In genomic region chr14:93017898-93018297, GRCh38 we compare ENCODE assay signal across 1 cellular context.
TF ChIP-seq lines count a peak whose summit lies in the region.

No MANE protein-coding gene starts in this region.

TF ChIP-seq in H1, 55 proteins besides CTCF, POLR2A, EP300 and RAD21:
- TF ChIP-seq SAP30 (IDR thresholded peaks at IDR 0.05; ENCODE audit: insufficient read depth, insufficient replicate concordance, low read length) (no peak), ATF3 (IDR thresholded peaks at IDR 0.05; ENCODE audit: insufficient read depth, low read depth, low read length) (no peak), CTBP2 (IDR thresholded peaks at IDR 0.05; ENCODE audit: borderline replicate concordance, insufficient read depth, insufficient read length, low read length) (no peak), TAF7 (optimal IDR thresholded peaks at IDR 0.05; ENCODE audit: borderline replicate concordance, low read depth, low read length) (no peak)
